ENCODE assay signal across 26 cellular contexts in the genomic region with DNA sequence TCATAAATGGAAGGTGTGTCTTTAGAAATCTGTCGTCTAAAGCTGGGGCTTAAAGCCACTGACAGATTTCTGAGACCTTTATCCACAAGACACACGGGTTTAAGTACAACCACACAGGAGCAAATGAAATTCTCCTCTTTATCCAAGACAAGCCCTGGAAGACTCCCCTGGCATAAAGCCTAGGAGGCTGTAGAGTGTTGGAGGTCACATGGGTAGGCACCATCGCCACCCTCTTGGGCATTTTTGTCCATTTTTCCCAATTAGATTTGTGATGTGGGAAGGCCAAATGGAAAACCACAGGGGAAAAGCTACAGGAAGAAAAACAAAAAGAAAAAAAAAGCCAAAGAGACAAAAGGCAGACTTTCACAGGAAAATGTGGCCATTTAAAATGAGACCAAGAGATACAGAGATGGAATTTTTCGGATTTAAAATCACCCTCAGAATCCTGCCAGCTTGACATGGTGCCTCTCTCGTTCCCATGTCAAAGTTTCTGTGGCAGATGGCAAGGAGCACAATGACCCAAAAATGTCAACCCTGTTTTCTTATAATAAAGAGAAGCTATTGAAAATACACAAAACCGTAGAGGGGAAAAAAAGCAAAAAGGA.
"Had no signal": no experiment of that assay in that cellular context is flagged by ENCODE, and none has a peak within 500 bp of the region (broad histone marks: within the 10 kb centered on the region; RNA-seq: fewer than 3 reads in every experiment).

No MANE protein-coding gene starts in this region.

- H3K27ac ChIP-seq: ascending aorta, cardiac muscle cell had no signal

- ATAC-seq: activated CD8-positive, alpha-beta T cell treated with anti-CD3 and anti-CD28 coated beads for 36 hours; activated naive CD8-positive, alpha-beta T cell treated with anti-CD3 and anti-CD28 coated beads, Interleukin-2, amount 50 U/mL, for 24 hours had no signal

- H3K27me3 ChIP-seq: ascending aorta, cardiac muscle cell had no signal

- H3K4me1 ChIP-seq: ascending aorta had no signal

- DNase-seq: activated B cell treated with CpG ODN at 0.5 μM for 24 hours; activated CD4-positive, alpha-beta memory T cell treated with anti-CD3 and anti-CD28 coated beads for 36 hours; activated CD4-positive, alpha-beta T cell treated with anti-CD3 and anti-CD28 coated beads for 4 hours; activated CD4-positive, alpha-beta T cell treated with anti-CD3 and anti-CD28 coated beads, Interleukin-2, amount 10 ng/mL, durations not matched to agents 24 days and 14 days; activated CD4-positive, alpha-beta T cell treated with anti-CD3 and anti-CD28 coated beads, Interleukin-2, amount 50 U/mL, for 1 hour; activated CD4-positive, alpha-beta T cell treated with anti-CD3 and anti-CD28 coated beads, Interleukin-2, amount 50 U/mL, for 4 hours; activated CD4-positive, CD25-positive, alpha-beta regulatory T cell treated with anti-CD3 and anti-CD28 coated beads, Interleukin-2, amount 50 U/mL, for 72 hours; activated CD8-positive, alpha-beta memory T cell treated with anti-CD3 and anti-CD28 coated beads, Interleukin-2, amount 50 U/mL, for 4 hours; activated CD8-positive, alpha-beta T cell treated with anti-CD3 and anti-CD28 coated beads for 36 hours; activated effector memory CD4-positive, alpha-beta T cell treated with Interleukin-2 at 50 U/mL for 16 hours; activated gamma-delta T cell; activated naive CD4-positive, alpha-beta T cell treated with anti-CD3 and anti-CD28 coated beads, Interleukin-2, amount 10 ng/mL, durations not matched to agents 7 days and 5 days; activated naive CD4-positive, alpha-beta T cell treated with Interleukin-2 at 50 U/mL for 16 hours; activated naive CD8-positive, alpha-beta T cell treated with anti-CD3 and anti-CD28 coated beads, Interleukin-2, amount 10 ng/mL, durations not matched to agents 7 days and 5 days; activated naive CD8-positive, alpha-beta T cell treated with anti-CD3 and anti-CD28 coated beads, Interleukin-2, amount 50 U/mL, for 24 hours; activated T-cell treated with anti-CD3 and anti-CD28 coated beads for 4 hours; activated T-cell treated with anti-CD3 and anti-CD28 coated beads, Interleukin-2, amount 50 U/mL, for 24 hours; activated T-cell treated with anti-CD3 and anti-CD28 coated beads, Interleukin-2, amount 50 U/mL, for 48 hours; amygdala; anterior cingulate cortex; cortex of kidney; T-helper 1 cell; T-helper 2 cell; T-helper 9 cell had no signal

- H3K4me3 ChIP-seq: ascending aorta, cardiac muscle cell had no signal

- H3K36me3 ChIP-seq: cardiac muscle cell had no signal

- H3K9me3 ChIP-seq: ascending aorta had no signal
